In genomic region chr1:14968251-14968812, GRCh38 we compare ENCODE assay signal across 9 cellular contexts.
DNase-seq lines count a peak whose midpoint lies in the region; ATAC-seq and TF ChIP-seq lines count a peak whose summit lies in the region.
"Had no signal": no experiment of that assay in that cellular context is flagged by ENCODE, and none has a peak within 500 bp of the region (broad histone marks: within the 10 kb centered on the region; RNA-seq: fewer than 3 reads in every experiment).

No MANE protein-coding gene starts in this region.

- H3K27me3 ChIP-seq in brain microvascular endothelial cell (replicated peaks) (no peaks in the 10 kb centered on the region), skeletal muscle satellite cell (ENCODE audit: control insufficient read depth, insufficient read depth, low read length) (no peaks in the 10 kb centered on the region)

- TF ChIP-seq CTCF in HFF-Myc (IDR thresholded peaks at IDR 0.05; ENCODE audit: low read depth, low read length, missing control alignments) (no peak), brain microvascular endothelial cell (IDR thresholded peaks at IDR 0.05; ENCODE audit: low read depth, low read length, missing control alignments) (no peak)

- peak overlapping the region; percentile 72 for H3K27ac ChIP-seq in brain microvascular endothelial cell

- H3K4me2 ChIP-seq in skeletal muscle satellite cell (ENCODE audit: low read length), result peak overlapping the region; percentile 80

- H3K4me3 ChIP-seq in HFF-Myc (replicated peaks; ENCODE audit: low read depth, low read length) (peak overlapping the region; percentile 10; the same call in 1 of the 2 replicates), brain microvascular endothelial cell (ENCODE audit: low read depth, low read length) (no peak overlapping the region), skeletal muscle satellite cell (ENCODE audit: low read length) (peak overlapping the region; percentile 62)

- in situ Hi-C loops in brain microvascular endothelial cell (cut with HindIII; ENCODE audit: low pct_ligation_motif_present, low sequenced_read_pairs), result no loop called here

- DNase-seq in HFF-Myc (ENCODE audit: extremely low read depth, low read depth), result peak; percentile 83
- peak; percentile 69 for DNase-seq in brain microvascular endothelial cell
- DNase-seq in hippocampal formation (lab: John Stamatoyannopoulos, UW), result peak; percentile 44 to 47
- no peak for DNase-seq in 8988T
- no peak for DNase-seq in DMS53 treated with DMSO at 0.1 percent for 48 hours (lab: John Stamatoyannopoulos, UW; ENCODE audit: unreplicated experiment)
- no peak for DNase-seq in SIG-M5 (lab: John Stamatoyannopoulos, UW)

- no peaks in the 10 kb centered on the region for H3K9me3 ChIP-seq in skeletal muscle satellite cell (replicated peaks; ENCODE audit: low read length)

- H3K36me3 ChIP-seq in brain microvascular endothelial cell (replicated peaks), result no peaks in the 10 kb centered on the region
- H3K36me3 ChIP-seq in skeletal muscle satellite cell (ENCODE audit: insufficient read depth, low read length), result peaks cover 2% of the 10 kb centered on the region

- no peak for ATAC-seq in GM18511 (IDR thresholded peaks at IDR 0.05; ENCODE audit: unreplicated experiment)

- H3K9ac ChIP-seq in skeletal muscle satellite cell (ENCODE audit: low read depth, low read length), result peak overlapping the region; percentile 73
- H3K9ac ChIP-seq: parathyroid adenoma had no signal

- peaks cover 45% of the 10 kb centered on the region for H3K4me1 ChIP-seq in skeletal muscle satellite cell (ENCODE audit: control insufficient read depth, insufficient read depth, low read length)
- H3K4me1 ChIP-seq: parathyroid adenoma had no signal

Comparison
In these comparisons a context has a peak if more than half of its experiments do, and no peak if none do; other contexts are left out.
1. DNase-seq: peak in HFF-Myc (single experiment), brain microvascular endothelial cell (single experiment) and hippocampal formation (2 of 2); none in 8988T (single experiment), DMS53 treated with DMSO at 0.1 percent for 48 hours (single experiment) and SIG-M5 (single experiment).